ENCODE assay signal across 8 cellular contexts in the genomic region with DNA sequence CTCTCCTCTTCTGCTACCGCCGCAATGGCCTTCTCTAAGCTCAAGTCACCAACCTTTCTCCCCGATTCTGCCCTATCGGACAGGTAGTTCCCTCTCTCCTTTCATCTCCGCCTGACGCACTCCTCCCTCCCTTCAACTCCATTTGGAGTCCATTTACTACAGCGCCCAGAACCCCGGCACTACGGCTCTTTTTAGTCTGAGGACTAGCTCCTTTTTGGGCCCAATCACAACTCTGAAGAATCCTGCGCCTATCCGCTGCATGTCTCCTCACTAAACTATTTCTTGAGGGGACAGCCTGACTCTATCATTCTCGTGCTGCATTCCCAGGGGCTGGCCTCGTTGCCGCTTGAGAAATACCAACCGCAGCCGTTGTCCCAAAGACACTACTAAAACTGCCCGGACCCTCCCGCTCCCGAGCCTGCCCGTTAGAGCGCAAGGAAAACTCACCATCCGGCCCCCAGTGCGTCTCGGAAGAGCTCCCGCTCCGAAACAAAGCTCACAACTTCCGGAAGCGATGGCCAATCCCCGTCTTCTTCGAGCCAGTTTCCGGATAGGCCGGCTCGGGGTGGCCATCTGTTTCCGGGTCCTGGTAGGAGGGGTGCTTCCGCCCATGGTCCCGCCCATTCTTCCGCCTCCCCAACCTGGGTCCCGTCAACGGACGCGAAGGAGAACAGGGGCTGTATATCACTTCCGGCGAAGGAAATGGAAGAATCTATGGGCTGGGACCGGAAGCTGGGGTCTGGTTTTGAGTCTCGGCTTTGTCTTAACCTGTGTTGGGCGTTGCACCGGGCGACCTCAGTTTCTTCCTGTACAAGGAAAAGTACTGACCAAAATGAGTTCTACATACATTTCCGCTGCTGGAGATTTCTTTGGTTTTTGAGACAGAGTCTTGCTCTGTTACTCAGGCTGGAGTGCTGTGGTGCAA. TPM values are rescaled to one million over a fixed set of nuclear protein-coding genes. Genes with fewer than 3 reads are reported as not detected.
A peak's percentile ranks its signal among the peaks of the same experiment; 100 is the strongest.
DNase-seq lines count a peak whose midpoint lies in the region; ATAC-seq, FAIRE-seq and TF ChIP-seq lines count a peak whose summit lies in the region.

A gene (minus strand): TSS at position 491 of the 925 bp plus-strand sequence. CDS start 2,776 bp downstream, outside the sequence.

- H3K4me1 Mint-ChIP-seq in immature natural killer cell = peaks cover 20 to 34% of the 10 kb centered on the region in 2 donors

- intact Hi-C loops in spleen (cut with DNase I; ENCODE audit: low total_unique reads) = no loop called here

- POLR2A ChIA-PET in AG04449 (lab: Yijun Ruan, JAX) = interaction anchor here (1.2 kb wide), 1 partner anchor 351 kb away, joined by 3 read pairs; a partner anchor contains a TSS

- ATAC-seq in GM18907 (IDR thresholded peaks at IDR 0.05; ENCODE audit: unreplicated experiment) = peak; percentile 93
- ATAC-seq in HG03159 (IDR thresholded peaks at IDR 0.05; ENCODE audit: unreplicated experiment) = peak; percentile 96

- 0 to 1% (median 1%) methylated on average over 35 to 49 of the region's 49 CpGs for WGBS in spleen, 5 donors

- H3K4me3 Mint-ChIP-seq in immature natural killer cell = peak within 1 kb of the TSS; percentile 91 to 99 (median 93)

- H3K27me3 ChIP-seq in bronchial epithelial cell (ENCODE audit: control insufficient read depth, insufficient read depth, low read length) = no peaks in the 10 kb centered on the region
- no peaks in the 10 kb centered on the region for H3K27me3 ChIP-seq in spleen (replicated peaks in 1 of 7)

- no peak for FAIRE-seq in bronchial epithelial cell (lab: Jason Lieb, UNC)

- peak within 1 kb of the TSS; percentile 65 to 88 (median 85) for H3K27ac ChIP-seq in spleen

- peak within 1 kb of the TSS; percentile 87 for H3K4me3 ChIP-seq in AG04449 (ENCODE audit: low read depth, low read length)
- H3K4me3 ChIP-seq in WI38 (ENCODE audit: low read depth, low read length) = peak within 1 kb of the TSS; percentile 83
- peak within 1 kb of the TSS; percentile 57 for H3K4me3 ChIP-seq in bronchial epithelial cell (ENCODE audit: low read depth, low read length)
- H3K4me3 ChIP-seq in spleen = peak within 1 kb of the TSS; percentile 56 to 86 (median 80)

- DNase-seq in AG04449 (ENCODE audit: low read depth, low spot score) (peak; percentile 67), NCI-H2227 treated with DMSO at 0.1 percent for 48 hours (lab: John Stamatoyannopoulos, UW) (peak; percentile 98), bronchial epithelial cell (ENCODE audit: low read depth) (peak; percentile 90), immature natural killer cell (peak; percentile 95 to 96 (median 95)), spleen (peak; percentile 96)

- H3K36me3 ChIP-seq in bronchial epithelial cell (ENCODE audit: control insufficient read depth, insufficient read depth, low read length) (no peaks in the 10 kb centered on the region), spleen (peaks cover 0 to 41% (median 24%) of the 10 kb centered on the region in 6 donors)

- CTCF ChIA-PET in AG04449 (lab: Yijun Ruan, JAX) = no interaction called here

- H3K36me3 Mint-ChIP-seq in immature natural killer cell = peaks cover 14 to 24% (median 15%) of the 10 kb centered on the region in 3 donors

- peaks cover 0 to 5% (median 0%) of the 10 kb centered on the region in 8 donors for H3K9me3 ChIP-seq in spleen

- H3K27me3 Mint-ChIP-seq in immature natural killer cell (ENCODE audit: low read depth in 3 of 3) = peaks cover 5 to 13% (median 12%) of the 10 kb centered on the region in 3 donors

- H3K9me3 Mint-ChIP-seq in immature natural killer cell = peaks cover 0 to 3% (median 0%) of the 10 kb centered on the region in 6 donors

- H3K4me1 ChIP-seq in spleen = peaks cover 8 to 35% (median 22%) of the 10 kb centered on the region in 6 donors

- TF ChIP-seq POLR2A in spleen (IDR thresholded peaks at IDR 0.05) = peak in 2 of 3 donors; percentile 21 to 65

- TF ChIP-seq CTCF in AG04449 (IDR thresholded peaks at IDR 0.05; ENCODE audit: insufficient read depth, low read length, missing control alignments) = no peak
- TF ChIP-seq CTCF in WI38 (IDR thresholded peaks at IDR 0.05; ENCODE audit: low read depth, low read length) = no peak
- TF ChIP-seq CTCF in bronchial epithelial cell (IDR thresholded peaks at IDR 0.05; ENCODE audit: insufficient read depth, low read length, severe bottlenecking) = no peak
- peak in 1 of 11 experiments; percentile 15 for TF ChIP-seq CTCF in spleen (IDR thresholded peaks at IDR 0.05 in 8 of 11, conservative IDR thresholded peaks at IDR 0.05 in 3 of 11)

- H3K27ac Mint-ChIP-seq in immature natural killer cell = peak within 1 kb of the TSS; percentile 87 to 94 (median 92)

RNA-seq across cellular contexts. Expression of the gene that starts here (rescaled TPM):
- 18.6 and 21.1 TPM in 2 replicates for total RNA-seq in bronchial epithelial cell
- polyA plus RNA-seq in immature natural killer cell = 10 to 100 TPM; 58.5 to 70.1 (median 59.8) TPM
- total RNA-seq in spleen = 10 to 100 TPM; 15.0 to 36.8 (median 22.4) TPM
- polyA plus RNA-seq in spleen = 10 to 100 TPM; 47.7 to 63.3 (median 55.3) TPM

Comparison
In these comparisons a context has a peak if more than half of its experiments do, and no peak if none do; other contexts are left out.
1. Peak in every context shown above with its lines: DNase-seq, ATAC-seq, H3K4me3 ChIP-seq and H3K27ac ChIP-seq.